ENCODE assay signal across 10 cellular contexts in the genomic region with DNA sequence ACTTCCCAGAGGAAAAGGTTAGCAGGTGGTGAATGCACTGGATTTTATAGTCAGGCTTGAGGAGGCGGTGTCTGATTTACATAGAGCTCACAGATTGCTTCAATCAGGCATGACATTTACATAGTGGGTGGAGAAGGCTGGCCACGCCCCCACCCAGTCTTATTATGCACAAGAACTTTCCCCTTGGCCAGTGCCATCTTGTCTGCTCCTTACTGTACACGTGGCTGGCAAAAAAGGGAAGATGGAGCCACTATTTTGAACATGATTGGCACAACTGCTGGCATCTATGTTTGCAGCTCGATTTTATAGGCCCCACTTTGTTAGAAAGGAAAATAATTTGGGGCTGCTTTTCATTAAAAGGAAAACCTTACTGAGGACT. TPM values are rescaled to one million over a fixed set of nuclear protein-coding genes. Genes with fewer than 3 reads are reported as not detected.
DNase-seq lines count a peak whose midpoint lies in the region; ATAC-seq and TF ChIP-seq lines count a peak whose summit lies in the region.
"Had no signal": no experiment of that assay in that cellular context is flagged by ENCODE, and none has a peak within 500 bp of the region (broad histone marks: within the 10 kb centered on the region; RNA-seq: fewer than 3 reads in every experiment).

No MANE protein-coding gene starts in this region.

- H3K9me3 ChIP-seq in BE2C = no peaks in the 10 kb centered on the region; the same call in 1 of the 2 replicates
- H3K9me3 ChIP-seq in GM23248 (ENCODE audit: low read depth) = no peaks in the 10 kb centered on the region
- H3K9me3 ChIP-seq in colonic mucosa = no peaks in the 10 kb centered on the region
- H3K9me3 ChIP-seq: neutrophil had no signal

- no peaks in the 10 kb centered on the region for H4K20me1 ChIP-seq in GM23248 (ENCODE audit: insufficient read depth)

- in situ Hi-C loops in GM23248 (cut with MboI) = no loop called here

- no peak overlapping the region for H3K4me2 ChIP-seq in GM23248 (ENCODE audit: unreplicated experiment)

- H3K27me3 ChIP-seq in BE2C (no peaks in the 10 kb centered on the region), GM23248 (replicated peaks; ENCODE audit: insufficient read depth) (no peaks in the 10 kb centered on the region), colonic mucosa (no peaks in the 10 kb centered on the region), dorsolateral prefrontal cortex (peaks cover 0 to 2% (median 0%) of the 10 kb centered on the region in 45 donors)

- no peaks in the 10 kb centered on the region for H3K9me2 ChIP-seq in GM23248 (ENCODE audit: insufficient read depth)

- H3K4me3 ChIP-seq in BE2C (ENCODE audit: low read depth, low read length) (no peak overlapping the region), GM23248 (no peak overlapping the region), colonic mucosa (no peak overlapping the region), dorsolateral prefrontal cortex (no peak overlapping the region)

- intact Hi-C loops in colonic mucosa (cut with DNase I) (no loop called here), dorsolateral prefrontal cortex (cut with DNase I) (no loop called here)

- H3K9ac ChIP-seq in GM23248 = no peak overlapping the region
- no peak overlapping the region for H3K9ac ChIP-seq in colonic mucosa (ENCODE audit: low read depth in 2 of 2, low read length in 2 of 2)

- ATAC-seq in HG02840 (IDR thresholded peaks at IDR 0.05; ENCODE audit: low FRiP score, unreplicated experiment) = no peak

- no peaks in the 10 kb centered on the region for H3K79me2 ChIP-seq in GM23248 (ENCODE audit: insufficient read depth)

- H2AFZ ChIP-seq in GM23248 = peak overlapping the region; percentile 60

- 17 to 22% methylated on average over 4 of the region's 4 CpGs for WGBS in GM23248 (ENCODE audit: low coverage in 1 of 2, low lambda C conversion rate in 2 of 2, missing lambda C conversion rate in 2 of 2), 2 experiments

- peaks cover 10% of the 10 kb centered on the region for H3K4me1 ChIP-seq in BE2C
- H3K4me1 ChIP-seq in GM23248 (ENCODE audit: insufficient read depth) = no peaks in the 10 kb centered on the region
- H3K4me1 ChIP-seq in colonic mucosa = no peaks in the 10 kb centered on the region

- DNase-seq in BE2C (peak; percentile 93), GM23248 (peak; percentile 43), NCI-H460 (ENCODE audit: extremely low read depth, low read depth) (peak; percentile 54), colonic mucosa (peak; percentile 44), C1 segment of cervical spinal cord (lab: John Stamatoyannopoulos, UW) (no peak), dorsolateral prefrontal cortex (no peak), DMS79 treated with DMSO at 0.1 percent for 48 hours (lab: John Stamatoyannopoulos, UW) (no peak)
- DNase-seq: activated B cell treated with CpG ODN at 0.5 μM for 24 hours had no signal

- no peak overlapping the region for H3K27ac ChIP-seq in GM23248
- no peak overlapping the region for H3K27ac ChIP-seq in colonic mucosa
- H3K27ac ChIP-seq in dorsolateral prefrontal cortex = no peak overlapping the region
- H3K27ac ChIP-seq: neutrophil had no signal

- no peaks in the 10 kb centered on the region for H3K36me3 ChIP-seq in BE2C
- H3K36me3 ChIP-seq in GM23248 (ENCODE audit: low read depth) = no peaks in the 10 kb centered on the region
- no peaks in the 10 kb centered on the region for H3K36me3 ChIP-seq in colonic mucosa
- H3K36me3 ChIP-seq: neutrophil had no signal

- H3F3A ChIP-seq in GM23248 (ENCODE audit: insufficient read depth) = no peaks in the 10 kb centered on the region

- TF ChIP-seq CTCF in BE2C (IDR thresholded peaks at IDR 0.05; ENCODE audit: low read depth, low read length) (no peak), colonic mucosa (IDR thresholded peaks at IDR 0.05) (no peak), dorsolateral prefrontal cortex (IDR thresholded peaks at IDR 0.05 in 54 of 56, conservative IDR thresholded peaks at IDR 0.05 in 2 of 56; ENCODE audit: low read depth in 1 of 56, partially characterized antibody in 56 of 56) (no peak)

RNA-seq across cellular contexts. Expression of gene LGMN, which starts 10.9 kb away (rescaled TPM):
- polyA plus RNA-seq in BE2C (2012; ENCODE audit: insufficient read depth, insufficient read length, low read depth) = 76.6 TPM
- 82.7 and 129 TPM in 2 replicates for total RNA-seq in GM23248 (2014; rRNA removed; shearing (Covaris generic))
- 98.8 and 106 TPM in 2 replicates for polyA plus RNA-seq in GM23248 (2016; fragmentation: Nextera tagmentation; extraction: Ambion mirVana)
- total RNA-seq in NCI-H460 (2014; rRNA removed; shearing (Covaris generic)) = 54.1 and 55.4 TPM in 2 replicates
- polyA plus RNA-seq in NCI-H460 (2014; cell fraction: nucleus; rRNA removed) = 60.3 and 83.9 TPM in 2 replicates
- total RNA-seq in colonic mucosa (100 to 1,000 TPM in 1 of 2 donors, 10 to 100 TPM in 1; 70.0 to 107 TPM), dorsolateral prefrontal cortex (10 to 100 TPM; 34.8 to 93.8 (median 64.1) TPM)

RNA-seq across cellular contexts. Expression of gene GOLGA5, which starts 34.8 kb away (rescaled TPM):
- 31.1 TPM for polyA plus RNA-seq in BE2C (2012; ENCODE audit: insufficient read depth, insufficient read length, low read depth)
- total RNA-seq in GM23248 (2014; rRNA removed; shearing (Covaris generic)) = 50.0 and 56.4 TPM in 2 replicates
- 66.2 and 70.6 TPM in 2 replicates for polyA plus RNA-seq in GM23248 (2016; fragmentation: Nextera tagmentation; extraction: Ambion mirVana)
- 38.9 and 41.7 TPM in 2 replicates for total RNA-seq in NCI-H460 (2014; rRNA removed; shearing (Covaris generic))
- polyA plus RNA-seq in NCI-H460 (2014; cell fraction: nucleus; rRNA removed) = 20.5 and 26.1 TPM in 2 replicates
- 10 to 100 TPM; 32.9 to 49.4 TPM for total RNA-seq in colonic mucosa
- 10 to 100 TPM; 20.5 to 37.1 (median 26.5) TPM for total RNA-seq in dorsolateral prefrontal cortex

Comparison
In these comparisons a context has a peak if more than half of its experiments do, and no peak if none do; other contexts are left out.
1. DNase-seq: peak in BE2C (single experiment), GM23248 (single experiment), NCI-H460 (single experiment) and colonic mucosa (single experiment); none in C1 segment of cervical spinal cord (0 of 14), dorsolateral prefrontal cortex (0 of 10) and DMS79 treated with DMSO at 0.1 percent for 48 hours (single experiment).